ENCODE assay signal across 1 cellular context in the genomic region with DNA sequence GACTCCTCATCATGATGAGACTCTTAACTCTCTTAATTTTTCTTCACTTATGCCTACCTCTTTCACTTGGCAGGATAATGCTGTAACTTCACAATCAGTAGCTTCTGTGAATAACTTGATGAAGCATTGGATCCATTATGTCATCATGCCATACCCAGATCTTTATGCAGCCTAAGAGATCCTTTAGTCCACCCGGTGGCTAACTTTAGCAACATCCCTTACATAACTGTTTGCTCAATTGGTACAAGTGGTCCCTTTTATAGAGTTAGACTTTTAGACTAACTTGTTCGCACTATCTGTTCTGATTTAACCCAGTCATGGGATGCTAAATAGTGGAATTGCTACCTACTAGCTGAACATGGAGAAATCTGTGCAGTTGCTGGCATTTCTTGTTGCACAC.
TF ChIP-seq lines count a peak whose summit lies in the region.

No MANE protein-coding gene starts in this region.

TF ChIP-seq in H1, 55 proteins besides CTCF, POLR2A, EP300 and RAD21:
- no peak for TF ChIP-seq JUND (IDR thresholded peaks at IDR 0.05; ENCODE audit: low read length)
- TF ChIP-seq YY1 (IDR thresholded peaks at IDR 0.05; ENCODE audit: low read depth, low read length), result no peak
- TF ChIP-seq SP2 (IDR thresholded peaks at IDR 0.05; ENCODE audit: low read length), result no peak
- no peak for TF ChIP-seq TAF1 (IDR thresholded peaks at IDR 0.05; ENCODE audit: low read depth, low read length)
- no peak for TF ChIP-seq RNF2 (IDR thresholded peaks at IDR 0.05; ENCODE audit: borderline replicate concordance, low read depth, low read length, missing control alignments, poor library complexity, severe bottlenecking)
- TF ChIP-seq KDM4A (IDR thresholded peaks at IDR 0.05; ENCODE audit: low read depth, low read length, severe bottlenecking), result no peak
- TF ChIP-seq HDAC2 (IDR thresholded peaks at IDR 0.05; ENCODE audit: borderline replicate concordance in 1 of 2, low read depth in 2 of 2, low read length in 2 of 2), result no peak
- TF ChIP-seq RXRA (IDR thresholded peaks at IDR 0.05; ENCODE audit: insufficient read depth, low read depth, low read length), result no peak
- no peak for TF ChIP-seq EGR1 (IDR thresholded peaks at IDR 0.05; ENCODE audit: borderline replicate concordance, low read depth, low read length)
